In genomic region chr5:151517122-151517920, GRCh38 we compare ENCODE assay signal across 18 cellular contexts.
DNase-seq lines count a peak whose midpoint lies in the region; ATAC-seq, FAIRE-seq and TF ChIP-seq lines count a peak whose summit lies in the region.
"Had no signal": no experiment of that assay in that cellular context is flagged by ENCODE, and none has a peak within 500 bp of the region (broad histone marks: within the 10 kb centered on the region; RNA-seq: fewer than 3 reads in every experiment).

No MANE protein-coding gene starts in this region.

- 46 to 60% methylated on average over 8 of the region's 8 CpGs for WGBS in thyroid gland, 2 donors

- H3K27ac ChIP-seq in coronary artery: no peak overlapping the region
- peak overlapping the region in 1 of 3 donors; percentile 34 for H3K27ac ChIP-seq in thyroid gland
- H3K27ac ChIP-seq in kidney (ENCODE audit: low read depth in 2 of 2, low read length in 2 of 2): no peak overlapping the region

- no peaks in the 10 kb centered on the region for H3K36me3 Mint-ChIP-seq in activated T-cell treated with anti-CD3 and anti-CD28 coated beads, Interleukin-2, amount 50 U/mL, for 24 hours (ENCODE audit: low read depth)
- no peaks in the 10 kb centered on the region for H3K36me3 Mint-ChIP-seq in naive thymus-derived CD8-positive, alpha-beta T cell
- H3K36me3 Mint-ChIP-seq: CD4-positive, alpha-beta memory T cell had no signal

- H3K9me3 ChIP-seq in thyroid gland (no peaks in the 10 kb centered on the region), kidney (ENCODE audit: control insufficient read depth in 1 of 2, low read length in 2 of 2) (no peaks in the 10 kb centered on the region)

- H3K4me3 ChIP-seq in coronary artery (no peak overlapping the region), thyroid gland (replicated peaks in 1 of 3) (no peak overlapping the region), kidney (ENCODE audit: low read length in 2 of 2) (no peak overlapping the region)

- no peak for ATAC-seq in naive thymus-derived CD8-positive, alpha-beta T cell

- H3K36me3 ChIP-seq in thyroid gland (no peaks in the 10 kb centered on the region), kidney (ENCODE audit: control insufficient read depth in 1 of 2, insufficient read depth in 2 of 2, low read length in 2 of 2) (no peaks in the 10 kb centered on the region)

- H3K4me1 Mint-ChIP-seq in activated T-cell treated with anti-CD3 and anti-CD28 coated beads, Interleukin-2, amount 50 U/mL, for 24 hours (ENCODE audit: low read depth): no peaks in the 10 kb centered on the region
- peaks cover 0 to 2% (median 0%) of the 10 kb centered on the region in 4 donors for H3K4me1 Mint-ChIP-seq in naive thymus-derived CD8-positive, alpha-beta T cell

- POLR2A ChIA-PET in naive thymus-derived CD8-positive, alpha-beta T cell (lab: Charles Lee): no interaction called here

- no peak overlapping the region for H3K27ac Mint-ChIP-seq in activated T-cell treated with anti-CD3 and anti-CD28 coated beads, Interleukin-2, amount 50 U/mL, for 24 hours
- peak overlapping the region in 1 of 10 donors; percentile 21 for H3K27ac Mint-ChIP-seq in naive thymus-derived CD8-positive, alpha-beta T cell

- TF ChIP-seq POLR2A in thyroid gland (IDR thresholded peaks at IDR 0.05): no peak

- no peak overlapping the region for H3K9ac ChIP-seq in kidney (ENCODE audit: low read length in 2 of 2)

- H3K9me3 Mint-ChIP-seq in activated T-cell treated with anti-CD3 and anti-CD28 coated beads, Interleukin-2, amount 50 U/mL, for 24 hours: no peaks in the 10 kb centered on the region
- no peaks in the 10 kb centered on the region for H3K9me3 Mint-ChIP-seq in naive thymus-derived CD8-positive, alpha-beta T cell
- H3K9me3 Mint-ChIP-seq: CD4-positive, alpha-beta memory T cell had no signal

- FAIRE-seq in kidney (lab: Jason Lieb, UNC): no peak
- FAIRE-seq: GM12891, GM18507 had no signal

- H3K27me3 Mint-ChIP-seq in activated T-cell treated with anti-CD3 and anti-CD28 coated beads, Interleukin-2, amount 50 U/mL, for 24 hours: no peaks in the 10 kb centered on the region
- no peaks in the 10 kb centered on the region for H3K27me3 Mint-ChIP-seq in naive thymus-derived CD8-positive, alpha-beta T cell
- H3K27me3 Mint-ChIP-seq: CD4-positive, alpha-beta memory T cell had no signal

- H3K4me1 ChIP-seq in thyroid gland: peaks cover 7 to 8% of the 10 kb centered on the region in 2 donors
- H3K4me1 ChIP-seq in kidney (ENCODE audit: control insufficient read depth in 1 of 2, insufficient read depth in 1 of 2, low read depth in 1 of 2, low read length in 2 of 2): no peaks in the 10 kb centered on the region

- H3K27me3 ChIP-seq in thyroid gland: no peaks in the 10 kb centered on the region

- intact Hi-C loops in thyroid gland (cut with DNase I): no loop called here
- intact Hi-C loops in kidney (cut with DNase I): no loop called here

- DNase-seq in RKO (ENCODE audit: low spot score): peak; percentile 7
- peak; percentile 38 for DNase-seq in coronary artery (ENCODE audit: low spot score)
- DNase-seq in thyroid gland: peak; percentile 68 to 70
- no peak for DNase-seq in kidney
- DNase-seq in activated T-cell treated with anti-CD3 and anti-CD28 coated beads, Interleukin-2, amount 50 U/mL, for 24 hours: no peak
- DNase-seq in naive thymus-derived CD8-positive, alpha-beta T cell: no peak
- DNase-seq: C1 segment of cervical spinal cord; Calu3; CD4-positive, alpha-beta memory T cell; COR-L47; DMS53; DMS79 treated with DMSO at 0.1 percent for 48 hours; GF-D8; GOT3; H7; HCEC 1CT had no signal

- H3K4me3 Mint-ChIP-seq in activated T-cell treated with anti-CD3 and anti-CD28 coated beads, Interleukin-2, amount 50 U/mL, for 24 hours: no peak overlapping the region
- no peak overlapping the region for H3K4me3 Mint-ChIP-seq in naive thymus-derived CD8-positive, alpha-beta T cell
- H3K4me3 Mint-ChIP-seq: CD4-positive, alpha-beta memory T cell had no signal

- no peak for TF ChIP-seq CTCF in coronary artery (IDR thresholded peaks at IDR 0.05)
- no peak for TF ChIP-seq CTCF in thyroid gland (IDR thresholded peaks at IDR 0.05)
- no peak for TF ChIP-seq CTCF in kidney (IDR thresholded peaks at IDR 0.05; ENCODE audit: borderline replicate concordance, extremely low read depth, insufficient read depth)

Comparison
In these comparisons a context has a peak if more than half of its experiments do, and no peak if none do; other contexts are left out.
1. DNase-seq: peak in RKO (single experiment), coronary artery (single experiment) and thyroid gland (2 of 2); none in kidney (single experiment), activated T-cell treated with anti-CD3 and anti-CD28 coated beads, Interleukin-2, amount 50 U/mL, for 24 hours (single experiment) and naive thymus-derived CD8-positive, alpha-beta T cell (0 of 10).